ENCODE assay signal across 8 cellular contexts in the genomic region with DNA sequence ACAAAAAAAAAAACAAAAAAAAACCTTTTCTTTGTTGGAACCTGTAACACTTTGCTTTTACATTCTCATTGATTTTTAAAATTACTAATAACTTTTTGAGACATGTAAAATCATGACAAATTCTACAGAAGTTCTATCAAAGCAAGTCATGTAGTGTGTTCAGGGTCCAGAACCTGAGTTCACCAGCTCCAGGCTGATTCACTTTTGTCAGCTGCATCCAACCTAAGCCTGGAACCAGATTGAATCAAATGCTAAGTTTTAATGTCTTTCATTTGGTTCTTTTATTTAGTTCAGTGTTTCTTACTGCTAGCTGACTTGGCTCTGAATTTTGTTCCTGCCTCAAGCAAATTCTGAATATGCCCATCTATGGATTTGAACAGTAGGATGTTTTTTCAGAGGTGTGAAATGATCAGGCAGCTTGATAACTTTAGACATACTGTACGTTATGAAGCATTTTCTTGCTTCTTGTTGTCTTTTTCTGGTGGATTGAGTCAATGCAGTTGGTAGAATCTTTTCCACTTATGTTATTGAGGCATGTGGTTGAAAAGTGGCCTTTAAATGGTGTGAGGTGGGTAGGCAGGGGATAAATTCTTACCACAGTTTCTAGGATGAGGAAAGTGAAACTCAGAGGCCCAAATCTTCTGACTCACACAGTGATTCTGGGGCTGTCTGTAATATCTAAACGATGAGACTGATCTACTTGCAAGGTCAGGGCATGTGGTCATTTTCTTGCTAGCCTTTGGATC.
A peak's percentile ranks its signal among the peaks of the same experiment; 100 is the strongest.
DNase-seq lines count a peak whose midpoint lies in the region; ATAC-seq and TF ChIP-seq lines count a peak whose summit lies in the region.
"Not testable (repeated sequence)": the region's sequence is repeated elsewhere in the genome, so short reads cannot be mapped to it uniquely, and the experiment has no call there.

No MANE protein-coding gene starts in this region.

- H3K4me1 Mint-ChIP-seq in CD4-positive, alpha-beta T cell (ENCODE audit: low read depth); activated CD8-positive, alpha-beta T cell treated with anti-CD3 and anti-CD28 coated beads for 36 hours (ENCODE audit: low read depth): not testable (repeated sequence)

- POLR2A ChIA-PET in CD4-positive, alpha-beta T cell (lab: Charles Lee); activated CD8-positive, alpha-beta T cell treated with anti-CD3 and anti-CD28 coated beads for 36 hours (lab: Charles Lee): not testable (repeated sequence)

- CTCF ChIA-PET in CD4-positive, alpha-beta T cell (lab: Charles Lee); activated CD8-positive, alpha-beta T cell treated with anti-CD3 and anti-CD28 coated beads for 36 hours (lab: Charles Lee): not testable (repeated sequence)

- not testable (repeated sequence) for TF ChIP-seq EP300 in gastroesophageal sphincter (IDR thresholded peaks at IDR 0.05)

- not testable (repeated sequence) for H3K9me3 Mint-ChIP-seq in CD4-positive, alpha-beta T cell; activated CD8-positive, alpha-beta T cell treated with anti-CD3 and anti-CD28 coated beads for 36 hours

- not testable (repeated sequence) for H3K27me3 Mint-ChIP-seq in CD4-positive, alpha-beta T cell; activated CD8-positive, alpha-beta T cell treated with anti-CD3 and anti-CD28 coated beads for 36 hours

- not testable (repeated sequence) for H3K27me3 ChIP-seq in CD4-positive, alpha-beta T cell (ENCODE audit: control insufficient read depth, insufficient read depth, low read length); gastroesophageal sphincter

- H3K4me3 ChIP-seq in gastroesophageal sphincter = not testable (repeated sequence)

- not testable (repeated sequence) for H3K27ac Mint-ChIP-seq in CD4-positive, alpha-beta T cell; activated CD8-positive, alpha-beta T cell treated with anti-CD3 and anti-CD28 coated beads for 36 hours

- not testable (repeated sequence) for H3K36me3 ChIP-seq in gastroesophageal sphincter

- not testable (repeated sequence) for DNase-seq in CD4-positive, alpha-beta T cell; activated CD8-positive, alpha-beta T cell treated with anti-CD3 and anti-CD28 coated beads for 36 hours; omental fat pad (ENCODE audit: low spot score)

- TF ChIP-seq POLR2A in gastroesophageal sphincter (IDR thresholded peaks at IDR 0.05) = not testable (repeated sequence)

- intact Hi-C loops in CD4-positive, alpha-beta T cell (cut with DNase I, micrococcal nuclease); activated CD8-positive, alpha-beta T cell treated with anti-CD3 and anti-CD28 coated beads for 36 hours (cut with micrococcal nuclease): not testable (repeated sequence)

- not testable (repeated sequence) for TF ChIP-seq CTCF in CD4-positive, alpha-beta T cell (IDR thresholded peaks at IDR 0.05); activated CD8-positive, alpha-beta T cell treated with anti-CD3 and anti-CD28 coated beads for 36 hours (IDR thresholded peaks at IDR 0.05); gastroesophageal sphincter (IDR thresholded peaks at IDR 0.05); omental fat pad (IDR thresholded peaks at IDR 0.05)

- H3K27ac ChIP-seq in CD4-positive, alpha-beta T cell (ENCODE audit: low read depth, low read length); gastroesophageal sphincter: not testable (repeated sequence)

- ATAC-seq in CD4-positive, alpha-beta T cell (ENCODE audit: poor library complexity) = peak; percentile 26
- ATAC-seq in GM19351 (IDR thresholded peaks at IDR 0.05; ENCODE audit: unreplicated experiment) = peak; percentile 72
- ATAC-seq in GM21786 (IDR thresholded peaks at IDR 0.05; ENCODE audit: unreplicated experiment) = peak; percentile 53
- peak; percentile 76 for ATAC-seq in HG02973 (IDR thresholded peaks at IDR 0.05; ENCODE audit: unreplicated experiment)
- ATAC-seq in HG03460 (IDR thresholded peaks at IDR 0.05; ENCODE audit: unreplicated experiment) = peak; percentile 62
- ATAC-seq in activated CD8-positive, alpha-beta T cell treated with anti-CD3 and anti-CD28 coated beads for 36 hours = peak; percentile 90
- ATAC-seq in gastroesophageal sphincter = peak; percentile 64
- peak; percentile 94 for ATAC-seq in omental fat pad (ENCODE audit: low FRiP score)

- H3K4me1 ChIP-seq in gastroesophageal sphincter = not testable (repeated sequence)

- not testable (repeated sequence) for H3K9me3 ChIP-seq in CD4-positive, alpha-beta T cell (ENCODE audit: control insufficient read depth, low read length); gastroesophageal sphincter

- H3K36me3 Mint-ChIP-seq in CD4-positive, alpha-beta T cell (ENCODE audit: low read depth); activated CD8-positive, alpha-beta T cell treated with anti-CD3 and anti-CD28 coated beads for 36 hours (ENCODE audit: low read depth): not testable (repeated sequence)

- H3K4me3 Mint-ChIP-seq in CD4-positive, alpha-beta T cell; activated CD8-positive, alpha-beta T cell treated with anti-CD3 and anti-CD28 coated beads for 36 hours: not testable (repeated sequence)

- no CpG with 5 or more reads among the region's 2 CpGs for WGBS in gastroesophageal sphincter (ENCODE audit: low coverage in 1 of 2), 2 donors

Comparison
In these comparisons a context has a peak if more than half of its experiments do, and no peak if none do; other contexts are left out.
1. ATAC-seq: peak in every context shown above with its lines; median percentile 94 in omental fat pad; 90 in activated CD8-positive, alpha-beta T cell treated with anti-CD3 and anti-CD28 coated beads for 36 hours; 76 in HG02973; 72 in GM19351; 64 in gastroesophageal sphincter; 62 in HG03460; 53 in GM21786; 26 in CD4-positive, alpha-beta T cell.